Comparison of ENCODE assay signal across 9 cellular contexts in the genomic region with DNA sequence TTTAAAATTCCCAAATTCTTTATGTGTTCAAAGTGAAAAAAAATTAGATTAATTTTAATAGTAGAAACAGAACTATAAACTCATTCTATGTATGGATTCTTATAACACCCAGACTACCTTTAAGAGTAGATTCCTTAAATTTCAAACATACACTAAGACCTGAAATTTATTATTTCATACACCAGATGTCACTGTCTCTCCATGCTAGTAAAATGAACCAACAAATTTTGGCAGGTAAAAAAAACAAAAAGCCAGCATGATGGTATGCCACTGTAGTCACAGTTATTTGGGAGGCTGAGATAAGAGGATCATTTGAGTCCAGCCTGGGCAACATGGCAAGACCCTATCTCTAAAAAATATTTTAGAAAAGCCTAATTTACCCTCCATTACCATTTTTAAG.
A peak's percentile ranks its signal among the peaks of the same experiment; 100 is the strongest.
DNase-seq lines count a peak whose midpoint lies in the region; ATAC-seq and TF ChIP-seq lines count a peak whose summit lies in the region.
"Had no signal": no experiment of that assay in that cellular context is flagged by ENCODE, and none has a peak within 500 bp of the region (broad histone marks: within the 10 kb centered on the region; RNA-seq: fewer than 3 reads in every experiment).

No MANE protein-coding gene starts in this region.

- DNase-seq in heart left ventricle (no peak), left ventricle myocardium superior (no peak), SK-N-DZ (ENCODE audit: low spot score) (peak; percentile 16), foreskin melanocyte (peak; percentile 19), uterus (no peak), nucleus accumbens (lab: John Stamatoyannopoulos, UW) (no peak)
- DNase-seq in activated T-cell treated with anti-CD3 and anti-CD28 coated beads, Interleukin-2, amount 50 U/mL, for 24 hours = no peak
- DNase-seq: activated naive CD8-positive, alpha-beta T cell treated with anti-CD3 and anti-CD28 coated beads for 36 hours had no signal

- H3K4me3 Mint-ChIP-seq in activated T-cell treated with anti-CD3 and anti-CD28 coated beads, Interleukin-2, amount 50 U/mL, for 24 hours = no peak overlapping the region
- H3K4me3 Mint-ChIP-seq: activated naive CD8-positive, alpha-beta T cell treated with anti-CD3 and anti-CD28 coated beads for 36 hours had no signal

- ATAC-seq in heart left ventricle = no peak
- no peak for ATAC-seq in left ventricle myocardium superior
- ATAC-seq in HG03135 (IDR thresholded peaks at IDR 0.05; ENCODE audit: unreplicated experiment) = no peak

- intact Hi-C loops in heart left ventricle (cut with DNase I) = no loop called here
- intact Hi-C loops in left ventricle myocardium superior (cut with micrococcal nuclease) = no loop called here
- intact Hi-C loops in uterus (cut with DNase I; ENCODE audit: low total_unique reads) = no loop called here

- H3K27ac ChIP-seq in heart left ventricle (no peak overlapping the region), uterus (no peak overlapping the region)

- no peaks in the 10 kb centered on the region for H3K36me3 ChIP-seq in heart left ventricle
- H3K36me3 ChIP-seq in uterus = no peaks in the 10 kb centered on the region

- H3K9me3 ChIP-seq in heart left ventricle = peaks cover 0 to 6% (median 0%) of the 10 kb centered on the region in 12 donors
- H3K9me3 ChIP-seq in uterus = no peaks in the 10 kb centered on the region

- TF ChIP-seq POLR2A in heart left ventricle (IDR thresholded peaks at IDR 0.05) (no peak), uterus (IDR thresholded peaks at IDR 0.05) (no peak)

- TF ChIP-seq CTCF in heart left ventricle (IDR thresholded peaks at IDR 0.05) (peak; percentile 21 to 64 (median 52)), uterus (IDR thresholded peaks at IDR 0.05) (peak; percentile 39 to 53 (median 46))

- H3K27me3 Mint-ChIP-seq in activated T-cell treated with anti-CD3 and anti-CD28 coated beads, Interleukin-2, amount 50 U/mL, for 24 hours = no peaks in the 10 kb centered on the region

- H3K27me3 ChIP-seq in heart left ventricle (no peaks in the 10 kb centered on the region), uterus (no peaks in the 10 kb centered on the region)

- H3K4me1 ChIP-seq in heart left ventricle (no peaks in the 10 kb centered on the region), uterus (no peaks in the 10 kb centered on the region)

- no peaks in the 10 kb centered on the region for H3K4me1 Mint-ChIP-seq in activated T-cell treated with anti-CD3 and anti-CD28 coated beads, Interleukin-2, amount 50 U/mL, for 24 hours (ENCODE audit: low read depth)
- H3K4me1 Mint-ChIP-seq: activated naive CD8-positive, alpha-beta T cell treated with anti-CD3 and anti-CD28 coated beads for 36 hours had no signal

- H3K4me3 ChIP-seq in heart left ventricle = no peak overlapping the region
- no peak overlapping the region for H3K4me3 ChIP-seq in uterus

- no peaks in the 10 kb centered on the region for H3K9me3 Mint-ChIP-seq in activated T-cell treated with anti-CD3 and anti-CD28 coated beads, Interleukin-2, amount 50 U/mL, for 24 hours

- no peaks in the 10 kb centered on the region for H3K36me3 Mint-ChIP-seq in activated T-cell treated with anti-CD3 and anti-CD28 coated beads, Interleukin-2, amount 50 U/mL, for 24 hours (ENCODE audit: low read depth)
- H3K36me3 Mint-ChIP-seq: activated naive CD8-positive, alpha-beta T cell treated with anti-CD3 and anti-CD28 coated beads for 36 hours had no signal

- no peak overlapping the region for H3K27ac Mint-ChIP-seq in activated T-cell treated with anti-CD3 and anti-CD28 coated beads, Interleukin-2, amount 50 U/mL, for 24 hours
- H3K27ac Mint-ChIP-seq: activated naive CD8-positive, alpha-beta T cell treated with anti-CD3 and anti-CD28 coated beads for 36 hours had no signal

Comparison
In these comparisons a context has a peak if more than half of its experiments do, and no peak if none do; other contexts are left out.
1. DNase-seq: peak in SK-N-DZ (single experiment) and foreskin melanocyte (single experiment); none in heart left ventricle (0 of 5), left ventricle myocardium superior (single experiment), uterus (0 of 2), activated T-cell treated with anti-CD3 and anti-CD28 coated beads, Interleukin-2, amount 50 U/mL, for 24 hours (single experiment) and nucleus accumbens (0 of 56).